Comparison of ENCODE assay signal across 16 cellular contexts in genomic region chr4:98586231-98586630, GRCh38.
DNase-seq lines count a peak whose midpoint lies in the region; ATAC-seq and TF ChIP-seq lines count a peak whose summit lies in the region.
"Had no signal": no experiment of that assay in that cellular context is flagged by ENCODE, and none has a peak within 500 bp of the region (broad histone marks: within the 10 kb centered on the region; RNA-seq: fewer than 3 reads in every experiment).

No MANE protein-coding gene starts in this region.

- no peak overlapping the region for H3K9ac ChIP-seq in mammary epithelial cell (ENCODE audit: insufficient read depth, low read length)
- H3K9ac ChIP-seq: KMS-11 had no signal

- TF ChIP-seq POLR2A in breast epithelium (IDR thresholded peaks at IDR 0.05) (no peak), thyroid gland (IDR thresholded peaks at IDR 0.05) (no peak)

- TF ChIP-seq CTCF in breast epithelium (IDR thresholded peaks at IDR 0.05) = no peak
- TF ChIP-seq CTCF in mammary epithelial cell (conservative IDR thresholded peaks at IDR 0.05 in 1 of 2, IDR thresholded peaks at IDR 0.05 in 1 of 2; ENCODE audit: extremely low read depth in 1 of 2, insufficient read depth in 1 of 2, low read depth in 1 of 2, low read length in 2 of 2) = no peak
- TF ChIP-seq CTCF in brain (conservative IDR thresholded peaks at IDR 0.05) = no peak
- no peak for TF ChIP-seq CTCF in thyroid gland (IDR thresholded peaks at IDR 0.05)

- peak overlapping the region in 4 of 5 experiments; percentile 68 to 85 (median 69) for H3K4me3 Mint-ChIP-seq in brain
- H3K4me3 Mint-ChIP-seq: B cell had no signal

- no peaks in the 10 kb centered on the region for H3K4me1 ChIP-seq in breast epithelium
- H3K4me1 ChIP-seq in mammary epithelial cell (ENCODE audit: insufficient read depth, low read length) = peaks cover 29% of the 10 kb centered on the region
- peaks cover 42 to 55% of the 10 kb centered on the region in 2 donors for H3K4me1 ChIP-seq in thyroid gland

- DNase-seq in breast epithelium (ENCODE audit: low spot score in 2 of 2) (no peak), mammary epithelial cell (no peak), left kidney (ENCODE audit: low read depth, low spot score) (peak; percentile 26), thyroid gland (no peak), left ventricle myocardium superior (no peak), middle frontal gyrus (ENCODE audit: extremely low spot score, low spot score) (no peak)
- DNase-seq: 8988T, COR-L47, NCI-H1417 treated with DMSO at 0.1 percent for 48 hours, NCI-H2029, NCI-H345, NCI-H526 had no signal

- H3K27me3 ChIP-seq in breast epithelium (no peaks in the 10 kb centered on the region), mammary epithelial cell (ENCODE audit: insufficient read depth, low read length) (no peaks in the 10 kb centered on the region), thyroid gland (no peaks in the 10 kb centered on the region)

- H3K9me3 ChIP-seq in breast epithelium (no peaks in the 10 kb centered on the region), mammary epithelial cell (replicated peaks; ENCODE audit: insufficient read depth, low read length) (no peaks in the 10 kb centered on the region), thyroid gland (no peaks in the 10 kb centered on the region)

- no peaks in the 10 kb centered on the region for H3K36me3 ChIP-seq in breast epithelium
- no peaks in the 10 kb centered on the region for H3K36me3 ChIP-seq in mammary epithelial cell (ENCODE audit: insufficient read depth, low read length)
- no peaks in the 10 kb centered on the region for H3K36me3 ChIP-seq in thyroid gland

- H3K9me3 Mint-ChIP-seq in brain = peaks cover 0 to 2% (median 0%) of the 10 kb centered on the region in 5 experiments

- no peak overlapping the region for H3K4me2 ChIP-seq in mammary epithelial cell (ENCODE audit: insufficient read depth, low read depth, low read length)
- H3K4me2 ChIP-seq: KMS-11 had no signal

- H3K36me3 Mint-ChIP-seq in brain = peaks cover 4% of the 10 kb centered on the region

- dilution Hi-C loops in mammary epithelial cell (cut with HindIII; ENCODE audit: low sequenced_read_pairs) = no loop called here

- in situ Hi-C loops in mammary epithelial cell (cut with MboI; ENCODE audit: low sequenced_read_pairs in 2 of 2) = no loop called here

- H3K27ac Mint-ChIP-seq in brain = peak overlapping the region in 4 of 5 experiments; percentile 86 to 97 (median 90)
- H3K27ac Mint-ChIP-seq: B cell had no signal

- CTCF ChIA-PET in mammary epithelial cell (lab: Charles Lee; ENCODE audit: low non-redundant PET) = no interaction called here

- H3K4me3 ChIP-seq in breast epithelium (no peak overlapping the region), mammary epithelial cell (replicated peaks in 1 of 3; ENCODE audit: insufficient read depth in 1 of 3, low read depth in 2 of 3, low read length in 3 of 3) (no peak overlapping the region), thyroid gland (replicated peaks in 1 of 3) (no peak overlapping the region)

- peaks cover 91% of the 10 kb centered on the region for H3K4me1 Mint-ChIP-seq in brain

- H3K27ac ChIP-seq in breast epithelium (peak overlapping the region; percentile 69 to 74), mammary epithelial cell (ENCODE audit: insufficient read depth, low read depth, low read length) (no peak overlapping the region), thyroid gland (peak overlapping the region; percentile 40 to 91 (median 85))
- H3K27ac ChIP-seq: KMS-11 had no signal

- H4K20me1 ChIP-seq in mammary epithelial cell (ENCODE audit: insufficient read depth, low read length) = no peaks in the 10 kb centered on the region

- peaks cover 3% of the 10 kb centered on the region for H3K27me3 Mint-ChIP-seq in brain
- H3K27me3 Mint-ChIP-seq: B cell had no signal

- intact Hi-C loops in breast epithelium (cut with DNase I; ENCODE audit: low total_unique reads) (no loop called here), mammary epithelial cell (cut with micrococcal nuclease) (loop anchor here (2.0 to 5.0 kb wide), 3 partner anchors 75 to 136 kb away; no protein-coding TSS in a partner anchor), thyroid gland (cut with DNase I) (no loop called here), left ventricle myocardium superior (cut with micrococcal nuclease) (no loop called here)

- BruUV-seq in mammary epithelial cell (replicated peaks; lab: Mats Ljungman, UMichigan) = no TSS peak

- H2AFZ ChIP-seq in mammary epithelial cell (ENCODE audit: low read depth, low read length) = no peak overlapping the region

- 22% methylated on average over 1 of the region's 1 CpG for WGBS in mammary epithelial cell (ENCODE audit: low coverage, missing lambda C conversion rate)
- 50 to 61% methylated on average over 1 of the region's 1 CpG for WGBS in thyroid gland, 2 donors

- ATAC-seq in HG03521 (IDR thresholded peaks at IDR 0.05; ENCODE audit: unreplicated experiment) (no peak), left ventricle myocardium superior (no peak)

- H3K79me2 ChIP-seq in mammary epithelial cell (ENCODE audit: insufficient read depth, low read length) = peaks cover 90% of the 10 kb centered on the region
